8 cellular contexts compared by ENCODE assay signal in genomic region chr10:4825868-4826787, GRCh38. TPM values are rescaled to one million over a fixed set of nuclear protein-coding genes. Genes with fewer than 3 reads are reported as not detected.
DNase-seq lines count a peak whose midpoint lies in the region; ATAC-seq, FAIRE-seq and TF ChIP-seq lines count a peak whose summit lies in the region.

AKR1E2 (plus strand) TSS chr10:4826207; CDS start chr10:4826325, 118 bp downstream.

- H3K4me3 ChIP-seq in subcutaneous abdominal adipose tissue (ENCODE audit: low read depth in 1 of 5, low read length in 5 of 5) = peak within 1 kb of the TSS; percentile 53 to 69 (median 61)

- no peaks in the 10 kb centered on the region for H3K27me3 ChIP-seq in subcutaneous abdominal adipose tissue (ENCODE audit: control insufficient read depth in 5 of 5, insufficient read depth in 4 of 5, low read length in 5 of 5)

- H3K4me3 Mint-ChIP-seq in activated naive CD8-positive, alpha-beta T cell treated with anti-CD3 and anti-CD28 coated beads, Interleukin-2, amount 50 U/mL, for 24 hours = peak within 1 kb of the TSS; percentile 54
- peak within 1 kb of the TSS; percentile 80 for H3K4me3 Mint-ChIP-seq in glutamatergic neuron (ENCODE audit: unreplicated experiment)

- H3K4me1 ChIP-seq in subcutaneous abdominal adipose tissue (ENCODE audit: control insufficient read depth in 5 of 5, insufficient read depth in 5 of 5, low read length in 5 of 5) = peaks cover 0 to 18% (median 12%) of the 10 kb centered on the region in 5 donors

- DNase-seq in D721Med (ENCODE audit: insufficient read length, low spot score) = peak; percentile 35
- DNase-seq in SW480 (ENCODE audit: low spot score) = peak; percentile 95
- DNase-seq in activated naive CD8-positive, alpha-beta T cell treated with anti-CD3 and anti-CD28 coated beads, Interleukin-2, amount 50 U/mL, for 24 hours = peak; percentile 66
- DNase-seq in glutamatergic neuron = peak; percentile 89
- DNase-seq in nucleus accumbens (lab: John Stamatoyannopoulos, UW) = peak in 50 of 56 donors; percentile 11 to 87 (median 54)

- peaks cover 5% of the 10 kb centered on the region for H3K4me1 Mint-ChIP-seq in activated naive CD8-positive, alpha-beta T cell treated with anti-CD3 and anti-CD28 coated beads, Interleukin-2, amount 50 U/mL, for 24 hours
- H3K4me1 Mint-ChIP-seq in glutamatergic neuron (ENCODE audit: low read depth, unreplicated experiment) = peaks cover 2% of the 10 kb centered on the region

- no peaks in the 10 kb centered on the region for H3K9me3 ChIP-seq in subcutaneous abdominal adipose tissue (ENCODE audit: control insufficient read depth in 5 of 5, low read length in 5 of 5)

- H3K27me3 Mint-ChIP-seq in activated naive CD8-positive, alpha-beta T cell treated with anti-CD3 and anti-CD28 coated beads, Interleukin-2, amount 50 U/mL, for 24 hours = peaks cover 74% of the 10 kb centered on the region
- H3K27me3 Mint-ChIP-seq in glutamatergic neuron (ENCODE audit: unreplicated experiment) = peaks cover 4% of the 10 kb centered on the region

- H3K27ac ChIP-seq in subcutaneous abdominal adipose tissue (ENCODE audit: low read depth, low read length) = peak within 1 kb of the TSS; percentile 76

- ATAC-seq in HG03175 (IDR thresholded peaks at IDR 0.05; ENCODE audit: unreplicated experiment) = peak; percentile 57
- ATAC-seq in activated naive CD8-positive, alpha-beta T cell treated with anti-CD3 and anti-CD28 coated beads, Interleukin-2, amount 50 U/mL, for 24 hours = peak; percentile 84
- no peak for ATAC-seq in GM18520 (IDR thresholded peaks at IDR 0.05; ENCODE audit: unreplicated experiment)

- TF ChIP-seq CTCF in D721Med (IDR thresholded peaks at IDR 0.05; ENCODE audit: insufficient read depth, missing control alignments) (no peak), glutamatergic neuron (IDR thresholded peaks at IDR 0.05; ENCODE audit: partially characterized antibody, unreplicated experiment) (no peak)

- FAIRE-seq in D721Med (lab: Jason Lieb, UNC) = no peak

- H3K36me3 ChIP-seq in subcutaneous abdominal adipose tissue (ENCODE audit: control insufficient read depth in 5 of 5, insufficient read depth in 5 of 5, low read length in 5 of 5) = peaks cover 0 to 7% (median 2%) of the 10 kb centered on the region in 5 donors

- H3K9me3 Mint-ChIP-seq in activated naive CD8-positive, alpha-beta T cell treated with anti-CD3 and anti-CD28 coated beads, Interleukin-2, amount 50 U/mL, for 24 hours = no peaks in the 10 kb centered on the region
- peaks cover 9% of the 10 kb centered on the region for H3K9me3 Mint-ChIP-seq in glutamatergic neuron (ENCODE audit: unreplicated experiment)

- H3K36me3 Mint-ChIP-seq in activated naive CD8-positive, alpha-beta T cell treated with anti-CD3 and anti-CD28 coated beads, Interleukin-2, amount 50 U/mL, for 24 hours (ENCODE audit: low read depth) = no peaks in the 10 kb centered on the region
- peaks cover 4% of the 10 kb centered on the region for H3K36me3 Mint-ChIP-seq in glutamatergic neuron (ENCODE audit: unreplicated experiment)

- no peak within 1 kb of the TSS for H3K27ac Mint-ChIP-seq in activated naive CD8-positive, alpha-beta T cell treated with anti-CD3 and anti-CD28 coated beads, Interleukin-2, amount 50 U/mL, for 24 hours
- H3K27ac Mint-ChIP-seq in glutamatergic neuron (ENCODE audit: unreplicated experiment) = no peak within 1 kb of the TSS

- peak within 1 kb of the TSS in 4 of 5 donors; percentile 43 to 80 (median 74) for H3K9ac ChIP-seq in subcutaneous abdominal adipose tissue (ENCODE audit: low read length in 5 of 5)

RNA-seq across cellular contexts. Expression of gene AKR1E2, which starts in this region (rescaled TPM):
- total RNA-seq in glutamatergic neuron (ENCODE audit: unreplicated experiment) = 8.7 TPM

Comparison
In these comparisons a context has a peak if more than half of its experiments do, and no peak if none do; other contexts are left out.
1. DNase-seq: peak in every context shown above with its lines; median percentile 95 in SW480; 89 in glutamatergic neuron; 66 in activated naive CD8-positive, alpha-beta T cell treated with anti-CD3 and anti-CD28 coated beads, Interleukin-2, amount 50 U/mL, for 24 hours; 54 in nucleus accumbens; 35 in D721Med.